Comparison of ENCODE assay signal across 1 cellular context in genomic region chr17:69103557-69104233, GRCh38.
TF ChIP-seq lines count a peak whose summit lies in the region.

No MANE protein-coding gene starts in this region.

TF ChIP-seq in HepG2, 621 proteins besides CTCF, POLR2A, EP300 and RAD21 (continued from another document):
- TF ChIP-seq NFAT5 (CRISPR knock-in tag; IDR thresholded peaks at IDR 0.05) = no peak
